In the genomic region with DNA sequence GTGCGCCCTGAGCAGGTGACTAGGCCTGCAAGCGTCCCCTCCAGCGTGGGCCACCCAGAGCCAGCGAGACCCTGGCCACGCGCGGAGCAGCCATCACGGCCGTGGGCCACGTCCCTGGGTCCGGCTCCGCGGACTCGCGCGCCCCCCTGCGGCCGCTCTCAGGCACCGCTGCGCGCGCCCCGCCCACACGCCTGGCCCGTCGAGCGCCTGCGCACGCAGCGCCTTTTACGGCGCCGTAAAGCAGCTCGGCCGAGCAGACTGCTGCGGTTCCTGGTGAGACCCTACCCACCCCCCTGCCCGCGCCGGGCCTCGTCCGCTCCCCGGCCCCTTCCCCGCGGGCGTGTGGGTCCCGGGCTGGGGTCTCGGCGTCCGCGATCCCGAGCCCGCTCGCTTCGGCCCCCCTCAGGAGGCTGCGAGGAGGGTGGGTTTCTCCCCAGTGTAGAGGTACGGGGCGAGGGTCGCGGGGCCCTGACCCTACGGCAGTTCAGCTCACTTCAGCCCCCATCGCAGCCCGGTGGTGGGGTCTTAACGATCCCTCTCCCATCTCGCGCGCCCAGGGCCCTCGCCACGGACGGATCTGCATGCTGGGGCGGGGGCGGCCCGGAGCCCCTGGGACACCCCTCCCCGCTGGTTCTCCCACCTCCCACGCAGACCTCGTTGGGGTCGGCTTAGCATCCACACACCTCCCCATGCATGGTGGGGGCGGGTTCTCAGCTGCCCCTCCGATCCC, we compare ENCODE assay signal across 1 cellular context.
TF ChIP-seq lines count a peak whose summit lies in the region.

A gene (plus strand): TSS at position 228 of the 730 bp plus-strand sequence. CDS start 1,421 bp downstream, outside the sequence.

TF ChIP-seq in HepG2, 621 proteins besides CTCF, POLR2A, EP300 and RAD21 (continued from another document and continues in another):
- TF ChIP-seq HOXA5 (CRISPR knock-in tag; IDR thresholded peaks at IDR 0.05), result 0 out of 2 replicates have a peak, but pooled peaks have one; percentile 61
- TF ChIP-seq CBFB (CRISPR knock-in tag; IDR thresholded peaks at IDR 0.05), result no peak; the same call in 1 of the 2 replicates
- peak; percentile 63; the same call in 1 of the 2 replicates for TF ChIP-seq SMAD1 (CRISPR knock-in tag; IDR thresholded peaks at IDR 0.05; ENCODE audit: borderline replicate concordance, low read depth)
- TF ChIP-seq XRCC5 (optimal IDR thresholded peaks at IDR 0.05; ENCODE audit: low read length), result peak; percentile 27
- TF ChIP-seq HNRNPH1 (optimal IDR thresholded peaks at IDR 0.05; ENCODE audit: low read depth, low read length), result no peak
- no peak for TF ChIP-seq FOXP1 (IDR thresholded peaks at IDR 0.05)
- TF ChIP-seq FOXP1 (CRISPR knock-in tag; IDR thresholded peaks at IDR 0.05), result no peak
- 0 out of 2 replicates have a peak, but pooled peaks have one; percentile 43 for TF ChIP-seq NFATC3 (CRISPR knock-in tag; IDR thresholded peaks at IDR 0.05)
- no peak for TF ChIP-seq EHMT2 (IDR thresholded peaks at IDR 0.05; ENCODE audit: borderline replicate concordance, low read depth, low read length)
- TF ChIP-seq SNAPC2 (CRISPR knock-in tag; IDR thresholded peaks at IDR 0.05), result no peak
- no peak for TF ChIP-seq HMG20A (CRISPR knock-in tag; IDR thresholded peaks at IDR 0.05; ENCODE audit: borderline replicate concordance)
- TF ChIP-seq, protein P1, sequence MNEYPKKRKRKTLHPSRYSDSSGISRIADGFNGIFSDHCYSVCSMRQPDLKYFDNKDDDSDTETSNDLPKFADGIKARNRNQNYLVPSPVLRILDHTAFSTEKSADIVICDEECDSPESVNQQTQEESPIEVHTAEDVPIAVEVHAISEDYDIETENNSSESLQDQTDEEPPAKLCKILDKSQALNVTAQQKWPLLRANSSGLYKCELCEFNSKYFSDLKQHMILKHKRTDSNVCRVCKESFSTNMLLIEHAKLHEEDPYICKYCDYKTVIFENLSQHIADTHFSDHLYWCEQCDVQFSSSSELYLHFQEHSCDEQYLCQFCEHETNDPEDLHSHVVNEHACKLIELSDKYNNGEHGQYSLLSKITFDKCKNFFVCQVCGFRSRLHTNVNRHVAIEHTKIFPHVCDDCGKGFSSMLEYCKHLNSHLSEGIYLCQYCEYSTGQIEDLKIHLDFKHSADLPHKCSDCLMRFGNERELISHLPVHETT (CRISPR knock-in tag; conservative IDR thresholded peaks at IDR 0.05), result no peak
- no peak for TF ChIP-seq REL (CRISPR knock-in tag; conservative IDR thresholded peaks at IDR 0.05)
- no peak for TF ChIP-seq SMARCE1 (IDR thresholded peaks at IDR 0.05; ENCODE audit: borderline replicate concordance)
- no peak; the same call in 1 of the 2 replicates for TF ChIP-seq SOX5 (CRISPR knock-in tag; IDR thresholded peaks at IDR 0.05; ENCODE audit: borderline replicate concordance)
- TF ChIP-seq ZNF557 (CRISPR knock-in tag; IDR thresholded peaks at IDR 0.05), result no peak
- no peak for TF ChIP-seq ZFP36L2 (CRISPR knock-in tag; IDR thresholded peaks at IDR 0.05)
- TF ChIP-seq, protein P2, sequence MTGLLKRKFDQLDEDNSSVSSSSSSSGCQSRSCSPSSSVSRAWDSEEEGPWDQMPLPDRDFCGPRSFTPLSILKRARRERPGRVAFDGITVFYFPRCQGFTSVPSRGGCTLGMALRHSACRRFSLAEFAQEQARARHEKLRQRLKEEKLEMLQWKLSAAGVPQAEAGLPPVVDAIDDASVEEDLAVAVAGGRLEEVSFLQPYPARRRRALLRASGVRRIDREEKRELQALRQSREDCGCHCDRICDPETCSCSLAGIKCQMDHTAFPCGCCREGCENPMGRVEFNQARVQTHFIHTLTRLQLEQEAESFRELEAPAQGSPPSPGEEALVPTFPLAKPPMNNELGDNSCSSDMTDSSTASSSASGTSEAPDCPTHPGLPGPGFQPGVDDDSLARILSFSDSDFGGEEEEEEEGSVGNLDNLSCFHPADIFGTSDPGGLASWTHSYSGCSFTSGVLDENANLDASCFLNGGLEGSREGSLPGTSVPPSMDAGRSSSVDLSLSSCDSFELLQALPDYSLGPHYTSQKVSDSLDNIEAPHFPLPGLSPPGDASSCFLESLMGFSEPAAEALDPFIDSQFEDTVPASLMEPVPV (CRISPR knock-in tag; IDR thresholded peaks at IDR 0.05), result no peak
- TF ChIP-seq HOXD1 (CRISPR knock-in tag; IDR thresholded peaks at IDR 0.05), result 0 out of 2 replicates have a peak, but pooled peaks have one; percentile 57
- TF ChIP-seq, protein P3, sequence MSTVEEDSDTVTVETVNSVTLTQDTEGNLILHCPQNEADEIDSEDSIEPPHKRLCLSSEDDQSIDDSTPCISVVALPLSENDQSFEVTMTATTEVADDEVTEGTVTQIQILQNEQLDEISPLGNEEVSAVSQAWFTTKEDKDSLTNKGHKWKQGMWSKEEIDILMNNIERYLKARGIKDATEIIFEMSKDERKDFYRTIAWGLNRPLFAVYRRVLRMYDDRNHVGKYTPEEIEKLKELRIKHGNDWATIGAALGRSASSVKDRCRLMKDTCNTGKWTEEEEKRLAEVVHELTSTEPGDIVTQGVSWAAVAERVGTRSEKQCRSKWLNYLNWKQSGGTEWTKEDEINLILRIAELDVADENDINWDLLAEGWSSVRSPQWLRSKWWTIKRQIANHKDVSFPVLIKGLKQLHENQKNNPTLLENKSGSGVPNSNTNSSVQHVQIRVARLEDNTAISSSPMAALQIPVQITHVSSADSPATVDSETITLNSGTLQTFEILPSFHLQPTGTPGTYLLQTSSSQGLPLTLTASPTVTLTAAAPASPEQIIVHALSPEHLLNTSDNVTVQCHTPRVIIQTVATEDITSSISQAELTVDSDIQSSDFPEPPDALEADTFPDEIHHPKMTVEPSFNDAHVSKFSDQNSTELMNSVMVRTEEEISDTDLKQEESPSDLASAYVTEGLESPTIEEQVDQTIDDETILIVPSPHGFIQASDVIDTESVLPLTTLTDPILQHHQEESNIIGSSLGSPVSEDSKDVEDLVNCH (CRISPR knock-in tag; IDR thresholded peaks at IDR 0.05), result no peak
- TF ChIP-seq, protein P4, sequence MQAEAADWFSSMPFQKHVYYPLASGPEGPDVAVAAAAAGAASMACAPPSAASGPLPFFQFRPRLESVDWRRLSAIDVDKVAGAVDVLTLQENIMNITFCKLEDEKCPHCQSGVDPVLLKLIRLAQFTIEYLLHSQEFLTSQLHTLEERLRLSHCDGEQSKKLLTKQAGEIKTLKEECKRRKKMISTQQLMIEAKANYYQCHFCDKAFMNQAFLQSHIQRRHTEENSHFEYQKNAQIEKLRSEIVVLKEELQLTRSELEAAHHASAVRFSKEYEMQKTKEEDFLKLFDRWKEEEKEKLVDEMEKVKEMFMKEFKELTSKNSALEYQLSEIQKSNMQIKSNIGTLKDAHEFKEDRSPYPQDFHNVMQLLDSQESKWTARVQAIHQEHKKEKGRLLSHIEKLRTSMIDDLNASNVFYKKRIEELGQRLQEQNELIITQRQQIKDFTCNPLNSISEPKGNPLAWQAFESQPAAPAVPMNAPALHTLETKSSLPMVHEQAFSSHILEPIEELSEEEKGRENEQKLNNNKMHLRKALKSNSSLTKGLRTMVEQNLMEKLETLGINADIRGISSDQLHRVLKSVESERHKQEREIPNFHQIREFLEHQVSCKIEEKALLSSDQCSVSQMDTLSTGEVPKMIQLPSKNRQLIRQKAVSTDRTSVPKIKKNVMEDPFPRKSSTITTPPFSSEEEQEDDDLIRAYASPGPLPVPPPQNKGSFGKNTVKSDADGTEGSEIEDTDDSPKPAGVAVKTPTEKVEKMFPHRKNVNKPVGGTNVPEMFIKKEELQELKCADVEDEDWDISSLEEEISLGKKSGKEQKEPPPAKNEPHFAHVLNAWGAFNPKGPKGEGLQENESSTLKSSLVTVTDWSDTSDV (CRISPR knock-in tag; IDR thresholded peaks at IDR 0.05), result 0 out of 2 replicates have a peak, but pooled peaks have one; percentile 42
- peak; percentile 72; the same call in 1 of the 2 replicates for TF ChIP-seq ZMYM4 (CRISPR knock-in tag; IDR thresholded peaks at IDR 0.05)
- TF ChIP-seq NFYC (CRISPR knock-in tag; IDR thresholded peaks at IDR 0.05), result no peak
- no peak for TF ChIP-seq ZNF660 (CRISPR knock-in tag; IDR thresholded peaks at IDR 0.05; ENCODE audit: borderline replicate concordance, low read depth)
- TF ChIP-seq, protein P5, sequence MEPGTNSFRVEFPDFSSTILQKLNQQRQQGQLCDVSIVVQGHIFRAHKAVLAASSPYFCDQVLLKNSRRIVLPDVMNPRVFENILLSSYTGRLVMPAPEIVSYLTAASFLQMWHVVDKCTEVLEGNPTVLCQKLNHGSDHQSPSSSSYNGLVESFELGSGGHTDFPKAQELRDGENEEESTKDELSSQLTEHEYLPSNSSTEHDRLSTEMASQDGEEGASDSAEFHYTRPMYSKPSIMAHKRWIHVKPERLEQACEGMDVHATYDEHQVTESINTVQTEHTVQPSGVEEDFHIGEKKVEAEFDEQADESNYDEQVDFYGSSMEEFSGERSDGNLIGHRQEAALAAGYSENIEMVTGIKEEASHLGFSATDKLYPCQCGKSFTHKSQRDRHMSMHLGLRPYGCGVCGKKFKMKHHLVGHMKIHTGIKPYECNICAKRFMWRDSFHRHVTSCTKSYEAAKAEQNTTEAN (CRISPR knock-in tag; conservative IDR thresholded peaks at IDR 0.05), result 0 out of 2 replicates have a peak, but pooled peaks have one; percentile 50
- TF ChIP-seq, protein P6, sequence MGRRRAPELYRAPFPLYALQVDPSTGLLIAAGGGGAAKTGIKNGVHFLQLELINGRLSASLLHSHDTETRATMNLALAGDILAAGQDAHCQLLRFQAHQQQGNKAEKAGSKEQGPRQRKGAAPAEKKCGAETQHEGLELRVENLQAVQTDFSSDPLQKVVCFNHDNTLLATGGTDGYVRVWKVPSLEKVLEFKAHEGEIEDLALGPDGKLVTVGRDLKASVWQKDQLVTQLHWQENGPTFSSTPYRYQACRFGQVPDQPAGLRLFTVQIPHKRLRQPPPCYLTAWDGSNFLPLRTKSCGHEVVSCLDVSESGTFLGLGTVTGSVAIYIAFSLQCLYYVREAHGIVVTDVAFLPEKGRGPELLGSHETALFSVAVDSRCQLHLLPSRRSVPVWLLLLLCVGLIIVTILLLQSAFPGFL (CRISPR knock-in tag; IDR thresholded peaks at IDR 0.05), result 0 out of 2 replicates have a peak, but pooled peaks have one; percentile 33
- TF ChIP-seq ZNF431 (CRISPR knock-in tag; IDR thresholded peaks at IDR 0.05; ENCODE audit: borderline replicate concordance, low read depth), result 0 out of 2 replicates have a peak, but pooled peaks have one; percentile 68
- TF ChIP-seq KDM5A (IDR thresholded peaks at IDR 0.05; ENCODE audit: borderline replicate concordance, low read length), result peak; percentile 62; the same call in 1 of the 2 replicates
- TF ChIP-seq, protein P7, sequence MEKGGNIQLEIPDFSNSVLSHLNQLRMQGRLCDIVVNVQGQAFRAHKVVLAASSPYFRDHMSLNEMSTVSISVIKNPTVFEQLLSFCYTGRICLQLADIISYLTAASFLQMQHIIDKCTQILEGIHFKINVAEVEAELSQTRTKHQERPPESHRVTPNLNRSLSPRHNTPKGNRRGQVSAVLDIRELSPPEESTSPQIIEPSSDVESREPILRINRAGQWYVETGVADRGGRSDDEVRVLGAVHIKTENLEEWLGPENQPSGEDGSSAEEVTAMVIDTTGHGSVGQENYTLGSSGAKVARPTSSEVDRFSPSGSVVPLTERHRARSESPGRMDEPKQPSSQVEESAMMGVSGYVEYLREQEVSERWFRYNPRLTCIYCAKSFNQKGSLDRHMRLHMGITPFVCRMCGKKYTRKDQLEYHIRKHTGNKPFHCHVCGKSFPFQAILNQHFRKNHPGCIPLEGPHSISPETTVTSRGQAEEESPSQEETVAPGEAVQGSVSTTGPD (CRISPR knock-in tag; IDR thresholded peaks at IDR 0.05), result no peak
- no peak for TF ChIP-seq SP2 (CRISPR knock-in tag; IDR thresholded peaks at IDR 0.05)
- peak; percentile 67; the same call in 1 of the 2 replicates for TF ChIP-seq MTA1 (CRISPR knock-in tag; IDR thresholded peaks at IDR 0.05; ENCODE audit: borderline replicate concordance)
- TF ChIP-seq SKI (IDR thresholded peaks at IDR 0.05; ENCODE audit: partially characterized antibody), result peak; percentile 65
- peak; percentile 83 for TF ChIP-seq ZBTB38 (CRISPR knock-in tag; IDR thresholded peaks at IDR 0.05)
- TF ChIP-seq, protein P8, sequence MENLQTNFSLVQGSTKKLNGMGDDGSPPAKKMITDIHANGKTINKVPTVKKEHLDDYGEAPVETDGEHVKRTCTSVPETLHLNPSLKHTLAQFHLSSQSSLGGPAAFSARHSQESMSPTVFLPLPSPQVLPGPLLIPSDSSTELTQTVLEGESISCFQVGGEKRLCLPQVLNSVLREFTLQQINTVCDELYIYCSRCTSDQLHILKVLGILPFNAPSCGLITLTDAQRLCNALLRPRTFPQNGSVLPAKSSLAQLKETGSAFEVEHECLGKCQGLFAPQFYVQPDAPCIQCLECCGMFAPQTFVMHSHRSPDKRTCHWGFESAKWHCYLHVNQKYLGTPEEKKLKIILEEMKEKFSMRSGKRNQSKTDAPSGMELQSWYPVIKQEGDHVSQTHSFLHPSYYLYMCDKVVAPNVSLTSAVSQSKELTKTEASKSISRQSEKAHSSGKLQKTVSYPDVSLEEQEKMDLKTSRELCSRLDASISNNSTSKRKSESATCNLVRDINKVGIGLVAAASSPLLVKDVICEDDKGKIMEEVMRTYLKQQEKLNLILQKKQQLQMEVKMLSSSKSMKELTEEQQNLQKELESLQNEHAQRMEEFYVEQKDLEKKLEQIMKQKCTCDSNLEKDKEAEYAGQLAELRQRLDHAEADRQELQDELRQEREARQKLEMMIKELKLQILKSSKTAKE (CRISPR knock-in tag; IDR thresholded peaks at IDR 0.05; ENCODE audit: borderline replicate concordance), result no peak
- TF ChIP-seq NCOA1 (CRISPR knock-in tag; IDR thresholded peaks at IDR 0.05), result no peak; the same call in 1 of the 2 replicates
- TF ChIP-seq ZNF20 (CRISPR knock-in tag; IDR thresholded peaks at IDR 0.05), result no peak
- no peak for TF ChIP-seq SP1 (IDR thresholded peaks at IDR 0.05)
- TF ChIP-seq SP1 (CRISPR knock-in tag; IDR thresholded peaks at IDR 0.05), result peak; percentile 85
- peak; percentile 58; the same call in 1 of the 2 replicates for TF ChIP-seq NAIF1 (CRISPR knock-in tag; IDR thresholded peaks at IDR 0.05; ENCODE audit: borderline replicate concordance)
- TF ChIP-seq ZFP36L1 (CRISPR knock-in tag; IDR thresholded peaks at IDR 0.05), result no peak
- no peak for TF ChIP-seq PLRG1 (conservative IDR thresholded peaks at IDR 0.05)
- no peak for TF ChIP-seq ZNF496 (CRISPR knock-in tag; IDR thresholded peaks at IDR 0.05; ENCODE audit: insufficient replicate concordance)
- TF ChIP-seq, protein P9, sequence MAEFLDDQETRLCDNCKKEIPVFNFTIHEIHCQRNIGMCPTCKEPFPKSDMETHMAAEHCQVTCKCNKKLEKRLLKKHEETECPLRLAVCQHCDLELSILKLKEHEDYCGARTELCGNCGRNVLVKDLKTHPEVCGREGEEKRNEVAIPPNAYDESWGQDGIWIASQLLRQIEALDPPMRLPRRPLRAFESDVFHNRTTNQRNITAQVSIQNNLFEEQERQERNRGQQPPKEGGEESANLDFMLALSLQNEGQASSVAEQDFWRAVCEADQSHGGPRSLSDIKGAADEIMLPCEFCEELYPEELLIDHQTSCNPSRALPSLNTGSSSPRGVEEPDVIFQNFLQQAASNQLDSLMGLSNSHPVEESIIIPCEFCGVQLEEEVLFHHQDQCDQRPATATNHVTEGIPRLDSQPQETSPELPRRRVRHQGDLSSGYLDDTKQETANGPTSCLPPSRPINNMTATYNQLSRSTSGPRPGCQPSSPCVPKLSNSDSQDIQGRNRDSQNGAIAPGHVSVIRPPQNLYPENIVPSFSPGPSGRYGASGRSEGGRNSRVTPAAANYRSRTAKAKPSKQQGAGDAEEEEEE (CRISPR knock-in tag; IDR thresholded peaks at IDR 0.05; ENCODE audit: borderline replicate concordance), result no peak
- TF ChIP-seq, protein P10, sequence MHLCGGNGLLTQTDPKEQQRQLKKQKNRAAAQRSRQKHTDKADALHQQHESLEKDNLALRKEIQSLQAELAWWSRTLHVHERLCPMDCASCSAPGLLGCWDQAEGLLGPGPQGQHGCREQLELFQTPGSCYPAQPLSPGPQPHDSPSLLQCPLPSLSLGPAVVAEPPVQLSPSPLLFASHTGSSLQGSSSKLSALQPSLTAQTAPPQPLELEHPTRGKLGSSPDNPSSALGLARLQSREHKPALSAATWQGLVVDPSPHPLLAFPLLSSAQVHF (CRISPR knock-in tag; IDR thresholded peaks at IDR 0.05), result no peak
- TF ChIP-seq CHD4 (IDR thresholded peaks at IDR 0.05; ENCODE audit: borderline replicate concordance, low read length), result 0 out of 2 replicates have a peak, but pooled peaks have one; percentile 27
